Comparison of ENCODE assay signal across 15 cellular contexts in the genomic region with DNA sequence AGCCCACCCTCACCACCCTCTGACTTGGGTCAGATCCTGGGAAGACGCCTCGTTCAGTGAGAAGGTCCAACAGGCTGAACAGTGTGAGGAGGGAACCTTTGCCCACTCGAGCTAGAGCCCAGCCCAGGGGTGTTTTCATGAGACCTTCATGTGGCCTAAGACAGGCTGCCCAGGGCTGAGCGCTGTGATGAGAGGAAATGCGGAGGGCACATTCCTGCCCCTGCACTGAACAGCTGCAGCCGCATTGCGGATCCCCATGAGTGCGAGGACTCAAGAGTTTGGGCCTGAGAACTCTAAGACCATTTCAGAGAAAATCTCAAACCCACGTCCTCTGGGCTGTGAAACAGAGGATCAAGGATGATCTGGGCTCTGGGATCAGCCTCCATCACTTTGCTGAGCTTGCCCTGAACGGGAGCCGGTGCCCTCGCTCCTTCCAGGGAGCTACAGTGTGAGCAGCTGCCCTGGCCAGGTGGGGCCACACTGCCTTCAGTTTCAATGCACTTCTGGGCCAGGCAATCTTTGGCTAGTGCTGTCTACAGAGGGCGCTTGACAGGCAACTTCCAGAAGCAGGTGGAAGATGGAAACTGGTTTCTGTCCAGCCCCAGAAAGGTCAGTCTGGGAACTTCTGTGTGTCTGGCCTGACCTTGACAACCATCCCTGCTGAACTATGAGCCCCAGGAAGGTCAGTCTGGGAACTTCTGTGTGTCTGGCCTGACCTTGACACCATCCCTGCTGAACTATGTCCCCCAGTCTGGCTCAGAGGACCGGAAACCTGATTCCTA. TPM values are rescaled to one million over a fixed set of nuclear protein-coding genes. Genes with fewer than 3 reads are reported as not detected.
A peak's percentile ranks its signal among the peaks of the same experiment; 100 is the strongest.
DNase-seq lines count a peak whose midpoint lies in the region; ATAC-seq, FAIRE-seq and TF ChIP-seq lines count a peak whose summit lies in the region.
"Had no signal": no experiment of that assay in that cellular context is flagged by ENCODE, and none has a peak within 500 bp of the region (broad histone marks: within the 10 kb centered on the region; RNA-seq: fewer than 3 reads in every experiment).

No MANE protein-coding gene starts in this region.

- peak; percentile 57; the same call in 2 of the 3 replicates for ATAC-seq in SK-N-SH treated with all-trans-retinoic acid at 6 μM for 48 hours
- ATAC-seq in esophagus mucosa = peak; percentile 31
- no peak for ATAC-seq in HG03457 (IDR thresholded peaks at IDR 0.05; ENCODE audit: unreplicated experiment)
- ATAC-seq in gastroesophageal sphincter = no peak
- ATAC-seq in GM18505 (IDR thresholded peaks at IDR 0.05; ENCODE audit: unreplicated experiment) = no peak
- ATAC-seq: activated naive CD4-positive, alpha-beta T cell treated with anti-CD3 and anti-CD28 coated beads, Interleukin-2, amount 50 U/mL, for 72 hours had no signal

- H2AFZ ChIP-seq in SK-N-SH (ENCODE audit: low read depth) (no peak overlapping the region), OCI-LY3 (ENCODE audit: low read depth, low read length) (no peak overlapping the region)

- TF ChIP-seq EP300 in SK-N-SH (IDR thresholded peaks at IDR 0.05; ENCODE audit: borderline replicate concordance in 1 of 2, low read depth in 1 of 2, low read length in 1 of 2) (no peak), gastroesophageal sphincter (IDR thresholded peaks at IDR 0.05) (no peak)

- DNase-seq in SK-N-SH (no peak), small intestine (peak; percentile 30)
- DNase-seq: mesenchymal stem cell; NCI-H187 treated with DMSO at 0.1 percent for 48 hours; occipital lobe; stimulated activated CD4-positive, alpha-beta T cell treated with anti-CD3 and anti-CD28 coated beads, Interleukin-15, amount 100 ng/mL, for 24 hours had no signal

- H3K9ac ChIP-seq in SK-N-SH (no peak overlapping the region), OCI-LY3 (ENCODE audit: low read length) (no peak overlapping the region)
- H3K9ac ChIP-seq: KMS-11 had no signal

- no peak for TF ChIP-seq RAD21 in SK-N-SH (IDR thresholded peaks at IDR 0.05; ENCODE audit: low read length)

- no peak for FAIRE-seq in small intestine (lab: Jason Lieb, UNC)
- FAIRE-seq: D721Med had no signal

- no peak for TF ChIP-seq POLR2A in gastroesophageal sphincter (IDR thresholded peaks at IDR 0.05)
- TF ChIP-seq POLR2A in GM18505 (IDR thresholded peaks at IDR 0.05; ENCODE audit: borderline replicate concordance, extremely low read depth, insufficient read depth, insufficient read length) = no peak

- no peaks in the 10 kb centered on the region for H4K20me1 ChIP-seq in SK-N-SH (ENCODE audit: insufficient read depth)
- no peaks in the 10 kb centered on the region for H4K20me1 ChIP-seq in OCI-LY3 (ENCODE audit: insufficient read depth, low read length)

- H3K79me2 ChIP-seq in SK-N-SH (ENCODE audit: insufficient read depth) (no peaks in the 10 kb centered on the region), OCI-LY3 (ENCODE audit: low read length) (no peaks in the 10 kb centered on the region)

- H3K9me3 ChIP-seq in SK-N-SH (no peaks in the 10 kb centered on the region), OCI-LY3 (ENCODE audit: insufficient read depth, low read length) (no peaks in the 10 kb centered on the region), small intestine (ENCODE audit: control insufficient read depth, low read depth) (no peaks in the 10 kb centered on the region), gastroesophageal sphincter (no peaks in the 10 kb centered on the region)

- 76% methylated on average over 9 of the region's 14 CpGs for WGBS in SK-N-SH (ENCODE audit: low lambda C conversion rate)
- 75 to 83% (median 76%) methylated on average over 14 of the region's 14 CpGs for WGBS in small intestine, 3 donors
- WGBS in gastroesophageal sphincter (ENCODE audit: low coverage in 1 of 2), 2 donors = 75 to 90% methylated on average over 2 to 4 of the region's 14 CpGs

- no peak overlapping the region for H3K4me2 ChIP-seq in SK-N-SH
- no peak overlapping the region for H3K4me2 ChIP-seq in OCI-LY3 (ENCODE audit: low read length)
- H3K4me2 ChIP-seq: KMS-11 had no signal

- POLR2A ChIA-PET in SK-N-SH (lab: Yijun Ruan, JAX) = no interaction called here

- H3K4me1 ChIP-seq in SK-N-SH (ENCODE audit: control insufficient read depth in 1 of 2, insufficient read depth in 2 of 2, low read depth in 1 of 2, low read length in 1 of 2) = no peaks in the 10 kb centered on the region
- H3K4me1 ChIP-seq in OCI-LY3 (ENCODE audit: low read length) = no peaks in the 10 kb centered on the region
- no peaks in the 10 kb centered on the region for H3K4me1 ChIP-seq in small intestine (ENCODE audit: control insufficient read depth in 2 of 2, insufficient read depth in 1 of 2, low read depth in 1 of 2, low read length in 1 of 2)
- no peaks in the 10 kb centered on the region for H3K4me1 ChIP-seq in gastroesophageal sphincter

- no peaks in the 10 kb centered on the region for H3K36me3 ChIP-seq in SK-N-SH (replicated peaks in 1 of 2; ENCODE audit: control insufficient read depth in 1 of 2, insufficient read depth in 2 of 2, low read length in 1 of 2)
- no peaks in the 10 kb centered on the region for H3K36me3 ChIP-seq in OCI-LY3 (replicated peaks; ENCODE audit: low read depth, low read length)
- no peaks in the 10 kb centered on the region for H3K36me3 ChIP-seq in small intestine (ENCODE audit: control insufficient read depth in 2 of 2, insufficient read depth in 2 of 2, low read length in 2 of 2)
- no peaks in the 10 kb centered on the region for H3K36me3 ChIP-seq in gastroesophageal sphincter

- H3K9me2 ChIP-seq in SK-N-SH = no peaks in the 10 kb centered on the region

- H3K27ac ChIP-seq in SK-N-SH (ENCODE audit: low read depth in 2 of 2, low read length in 1 of 2) (no peak overlapping the region), OCI-LY3 (ENCODE audit: low read length) (no peak overlapping the region), small intestine (ENCODE audit: low read depth in 1 of 2, low read length in 1 of 2) (no peak overlapping the region), gastroesophageal sphincter (no peak overlapping the region)
- H3K27ac ChIP-seq: KMS-11 had no signal

- TF ChIP-seq CTCF in SK-N-SH (IDR thresholded peaks at IDR 0.05) = no peak
- TF ChIP-seq CTCF in OCI-LY3 (IDR thresholded peaks at IDR 0.05; ENCODE audit: low read depth, low read length) = peak; percentile 19; the same call in 1 of the 2 replicates
- no peak for TF ChIP-seq CTCF in gastroesophageal sphincter (IDR thresholded peaks at IDR 0.05)

- H3K27me3 ChIP-seq in SK-N-SH (ENCODE audit: insufficient read depth) = peaks cover 7% of the 10 kb centered on the region; the same call in 1 of the 2 replicates
- H3K27me3 ChIP-seq in OCI-LY3 (ENCODE audit: low read depth, low read length) = no peaks in the 10 kb centered on the region; the same call in 1 of the 2 replicates
- no peaks in the 10 kb centered on the region for H3K27me3 ChIP-seq in small intestine (ENCODE audit: control insufficient read depth in 2 of 2, insufficient read depth in 2 of 2, low read length in 2 of 2)
- H3K27me3 ChIP-seq in gastroesophageal sphincter = peaks cover 7% of the 10 kb centered on the region

- H3K4me3 ChIP-seq in SK-N-SH (ENCODE audit: low read depth in 2 of 2, low read length in 1 of 2) = no peak overlapping the region
- no peak overlapping the region for H3K4me3 ChIP-seq in OCI-LY3 (ENCODE audit: low read length)
- H3K4me3 ChIP-seq in small intestine (ENCODE audit: low read depth in 1 of 2, low read length in 2 of 2) = no peak overlapping the region
- no peak overlapping the region for H3K4me3 ChIP-seq in gastroesophageal sphincter

- no peaks in the 10 kb centered on the region for H3F3A ChIP-seq in SK-N-SH (replicated peaks; ENCODE audit: insufficient read depth)

- CTCF ChIA-PET in SK-N-SH (lab: Yijun Ruan, JAX) = interaction anchor here (0.9 to 1.0 kb wide), 3 partner anchors 29 to 505 kb away, joined by 3 read pairs; no protein-coding TSS in a partner anchor

TF ChIP-seq in SK-N-SH treated with all-trans-retinoic acid at 6 μM for 48 hours, 23 proteins besides CTCF, POLR2A, EP300 and RAD21 (continues in another document):
- TF ChIP-seq ZNF8 (CRISPR knock-in tag; IDR thresholded peaks at IDR 0.05) = no peak
- TF ChIP-seq ESRRG (CRISPR knock-in tag; IDR thresholded peaks at IDR 0.05) = no peak
- TF ChIP-seq OSR1 (CRISPR knock-in tag; IDR thresholded peaks at IDR 0.05) = no peak
- no peak for TF ChIP-seq GLIS3 (CRISPR knock-in tag; IDR thresholded peaks at IDR 0.05)

TF ChIP-seq in SK-N-SH, 30 proteins besides CTCF, POLR2A, EP300 and RAD21:
- TF ChIP-seq RCOR1 (IDR thresholded peaks at IDR 0.05; ENCODE audit: low read length) (no peak), ELF1 (IDR thresholded peaks at IDR 0.05) (no peak)
- TF ChIP-seq, protein P1, sequence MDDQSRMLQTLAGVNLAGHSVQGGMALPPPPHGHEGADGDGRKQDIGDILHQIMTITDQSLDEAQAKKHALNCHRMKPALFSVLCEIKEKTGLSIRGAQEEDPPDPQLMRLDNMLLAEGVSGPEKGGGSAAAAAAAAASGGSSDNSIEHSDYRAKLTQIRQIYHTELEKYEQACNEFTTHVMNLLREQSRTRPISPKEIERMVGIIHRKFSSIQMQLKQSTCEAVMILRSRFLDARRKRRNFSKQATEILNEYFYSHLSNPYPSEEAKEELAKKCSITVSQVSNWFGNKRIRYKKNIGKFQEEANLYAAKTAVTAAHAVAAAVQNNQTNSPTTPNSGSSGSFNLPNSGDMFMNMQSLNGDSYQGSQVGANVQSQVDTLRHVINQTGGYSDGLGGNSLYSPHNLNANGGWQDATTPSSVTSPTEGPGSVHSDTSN (IDR thresholded peaks at IDR 0.05) = no peak

RNA-seq across cellular contexts. Expression of a gene that starts 43.5 kb away (rescaled TPM):
- polyA plus RNA-seq in SK-N-SH (2012; rRNA removed) = 0.43 and 0.60 TPM in 2 replicates
- 0.60 and 0.63 TPM in 2 replicates for polyA plus RNA-seq in SK-N-SH (2012; cell fraction: cytosol; rRNA removed)
- polyA plus RNA-seq in SK-N-SH (2012; cell fraction: nucleus; rRNA removed) = 1.0 and 1.8 TPM in 2 replicates
- total RNA-seq in esophagus mucosa = 4.1 TPM
- polyA plus RNA-seq in small intestine = under 1 TPM in 2 of 3 donors, not detected in 1; 0.27 to 0.66 TPM
- 1 to 10 TPM; 2.0 to 3.3 (median 3.0) TPM for total RNA-seq in gastroesophageal sphincter

RNA-seq across cellular contexts. Expression of a gene that starts 50.2 kb away (rescaled TPM):
- polyA plus RNA-seq in SK-N-SH (2012; rRNA removed) (0.37 and 0.41 TPM in 2 replicates), small intestine (1 to 10 TPM; 1.7 to 3.0 (median 2.2) TPM)
- polyA plus RNA-seq in SK-N-SH (2012; cell fraction: cytosol; rRNA removed) = 0.27 and 0.39 TPM in 2 replicates
- 0.15 and 0.19 TPM in 2 replicates for polyA plus RNA-seq in SK-N-SH (2012; cell fraction: nucleus; rRNA removed)
- total RNA-seq in esophagus mucosa (5.9 TPM), gastroesophageal sphincter (1 to 10 TPM in 1 of 4 donors, under 1 TPM in 3; 0.31 to 3.0 (median 0.38) TPM)

Comparison
In these comparisons a context has a peak if more than half of its experiments do, and no peak if none do; other contexts are left out.
1. ATAC-seq: peak in SK-N-SH treated with all-trans-retinoic acid at 6 μM for 48 hours (single experiment) and esophagus mucosa (single experiment); none in HG03457 (single experiment), gastroesophageal sphincter (single experiment) and GM18505 (single experiment).